Comparison of ENCODE assay signal across 7 cellular contexts in genomic region chr22:23628056-23628748, GRCh38. TPM values are rescaled to one million over a fixed set of nuclear protein-coding genes. Genes with fewer than 3 reads are reported as not detected.
"Had no signal": no experiment of that assay in that cellular context is flagged by ENCODE, and none has a peak within 500 bp of the region (broad histone marks: within the 10 kb centered on the region; RNA-seq: fewer than 3 reads in every experiment).

No MANE protein-coding gene starts in this region.

RNA-seq across cellular contexts. Expression of gene DRICH1, which starts 3.9 kb away (rescaled TPM):
- total RNA-seq: NCI-H460, Right ventricle myocardium inferior, RPMI7951, SJCRH30 had no signal

RNA-seq across cellular contexts. Expression of gene IGLL1, which starts 48.1 kb away (rescaled TPM):
- total RNA-seq: HT1080, NCI-H460, PC-9, Peyer's patch, Right ventricle myocardium inferior, RPMI7951 had no signal
